ENCODE assay signal across 18 cellular contexts in the genomic region with DNA sequence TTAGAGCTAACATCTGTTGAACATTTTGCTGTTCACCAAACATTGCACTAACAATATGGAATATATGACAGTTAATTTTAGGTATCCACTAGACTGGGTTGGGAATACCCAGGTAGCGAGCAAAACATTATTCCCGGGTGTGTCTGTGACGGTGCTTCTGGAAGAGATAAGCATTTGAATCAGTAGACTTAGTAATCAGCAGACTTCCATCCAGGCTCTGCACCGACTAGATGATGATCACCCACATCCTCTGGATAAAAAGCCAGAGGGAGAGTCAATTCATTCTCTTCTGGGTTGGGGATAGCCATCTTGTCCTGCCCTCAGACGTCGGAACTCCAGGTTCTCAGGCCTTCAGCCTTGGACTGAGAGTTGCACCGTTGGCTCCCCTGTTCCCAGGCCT.
A peak's percentile ranks its signal among the peaks of the same experiment; 100 is the strongest.
DNase-seq lines count a peak whose midpoint lies in the region; ATAC-seq and TF ChIP-seq lines count a peak whose summit lies in the region.
"Had no signal": no experiment of that assay in that cellular context is flagged by ENCODE, and none has a peak within 500 bp of the region (broad histone marks: within the 10 kb centered on the region; RNA-seq: fewer than 3 reads in every experiment).

No MANE protein-coding gene starts in this region.

- peak; percentile 62 for ATAC-seq in mucosa of descending colon
- ATAC-seq in GM18861 (IDR thresholded peaks at IDR 0.05; ENCODE audit: unreplicated experiment), result no peak

- H3K36me3 ChIP-seq in PC-9 (ENCODE audit: low read depth) (no peaks in the 10 kb centered on the region), mammary epithelial cell (ENCODE audit: insufficient read depth, low read length) (no peaks in the 10 kb centered on the region), mucosa of descending colon (ENCODE audit: low read depth) (no peaks in the 10 kb centered on the region)
- H3K36me3 ChIP-seq: spleen had no signal

- in situ Hi-C loops in mammary epithelial cell (cut with MboI; ENCODE audit: low sequenced_read_pairs in 2 of 2), result loop anchor here in 1 of 2 donors (10.0 kb wide), 1 partner anchor 161 kb away; no protein-coding TSS in a partner anchor

- H2AFZ ChIP-seq in PC-9, result no peak overlapping the region
- peak overlapping the region; percentile 43 for H2AFZ ChIP-seq in mammary epithelial cell (ENCODE audit: low read depth, low read length)

- H3K79me2 ChIP-seq in PC-9 (ENCODE audit: low read depth) (no peaks in the 10 kb centered on the region), mammary epithelial cell (ENCODE audit: insufficient read depth, low read length) (no peaks in the 10 kb centered on the region)

- H4K20me1 ChIP-seq in PC-9 (ENCODE audit: insufficient read depth) (no peaks in the 10 kb centered on the region), mammary epithelial cell (ENCODE audit: insufficient read depth, low read length) (no peaks in the 10 kb centered on the region)

- peaks cover 12% of the 10 kb centered on the region; the same call in 1 of the 2 replicates for H3K9me3 ChIP-seq in PC-9 (ENCODE audit: insufficient read depth, low read depth)
- H3K9me3 ChIP-seq in mammary epithelial cell (replicated peaks; ENCODE audit: insufficient read depth, low read length), result no peaks in the 10 kb centered on the region
- no peaks in the 10 kb centered on the region for H3K9me3 ChIP-seq in mucosa of descending colon
- H3K9me3 ChIP-seq: spleen had no signal

- POLR2A ChIA-PET in PC-9 (lab: Charles Lee; ENCODE audit: unreplicated experiment), result no interaction called here

- no peaks in the 10 kb centered on the region for H3K4me1 Mint-ChIP-seq in chondrocyte (ENCODE audit: low read depth)
- H3K4me1 Mint-ChIP-seq: neural crest cell had no signal

- no peak overlapping the region for H3K27ac Mint-ChIP-seq in chondrocyte (ENCODE audit: unreplicated experiment)

- H3K4me1 ChIP-seq in PC-9 (replicated peaks; ENCODE audit: insufficient read depth) (peaks cover 61% of the 10 kb centered on the region), mammary epithelial cell (ENCODE audit: insufficient read depth, low read length) (peaks cover 46% of the 10 kb centered on the region), mucosa of descending colon (ENCODE audit: low read depth) (no peaks in the 10 kb centered on the region)
- H3K4me1 ChIP-seq: spleen had no signal

- CTCF ChIA-PET in PC-9 (lab: Charles Lee) (interaction anchor here (0.6 kb wide), 1 partner anchor 240 kb away, joined by 3 read pairs; no protein-coding TSS in a partner anchor), mammary epithelial cell (lab: Charles Lee; ENCODE audit: low non-redundant PET) (interaction anchor here (0.6 to 0.9 kb wide), 2 partner anchors 46 to 157 kb away, joined by 6 to 7 read pairs; no protein-coding TSS in a partner anchor)

- H3K27ac ChIP-seq in PC-9 (peak overlapping the region; percentile 93), mammary epithelial cell (ENCODE audit: insufficient read depth, low read depth, low read length) (peak overlapping the region; percentile 99)
- H3K27ac ChIP-seq: spleen had no signal

- no peaks in the 10 kb centered on the region for H3K9me2 ChIP-seq in PC-9 (ENCODE audit: insufficient read depth)

- DNase-seq in ELR (ENCODE audit: low read depth), result peak; percentile 75
- DNase-seq in PC-9, result no peak
- DNase-seq in mammary epithelial cell, result peak; percentile 82
- no peak for DNase-seq in mucosa of descending colon
- DNase-seq in NCI-H524 treated with DMSO at 0.1 percent for 48 hours (lab: John Stamatoyannopoulos, UW), result no peak
- DNase-seq in NCI-H146 (lab: John Stamatoyannopoulos, UW), result no peak
- no peak for DNase-seq in chondrocyte (ENCODE audit: low spot score)
- DNase-seq: activated CD4-positive, alpha-beta T cell treated with anti-CD3 and anti-CD28 coated beads for 48 hours; activated CD8-positive, alpha-beta memory T cell treated with anti-CD3 and anti-CD28 coated beads, Interleukin-2, amount 50 U/mL, for 4 hours; activated gamma-delta T cell treated with Interleukin-2 at 50 U/mL for 16 hours; effector CD8-positive, alpha-beta T cell; midbrain; NCI-H2029 treated with DMSO at 0.1 percent for 48 hours; NCI-H510A treated with DMSO at 0.1 percent for 48 hours; spleen; stimulated activated CD8-positive, alpha-beta memory T cell treated with anti-CD3 and anti-CD28 coated beads, Interleukin-4, amount 100 ng/mL, for 48 hours had no signal

- TF ChIP-seq CTCF in PC-9 (conservative IDR thresholded peaks at IDR 0.05) (no peak), mammary epithelial cell (conservative IDR thresholded peaks at IDR 0.05 in 1 of 2, IDR thresholded peaks at IDR 0.05 in 1 of 2; ENCODE audit: extremely low read depth in 1 of 2, insufficient read depth in 1 of 2, low read depth in 1 of 2, low read length in 2 of 2) (no peak), mucosa of descending colon (IDR thresholded peaks at IDR 0.05) (no peak), chondrocyte (IDR thresholded peaks at IDR 0.05) (no peak)

- H3K36me3 Mint-ChIP-seq in chondrocyte (ENCODE audit: low read depth), result no peaks in the 10 kb centered on the region

- WGBS in mammary epithelial cell (ENCODE audit: low coverage, missing lambda C conversion rate), result 41% methylated on average over 7 of the region's 7 CpGs

- intact Hi-C loops in PC-9 (cut with micrococcal nuclease; ENCODE audit: unreplicated experiment) (loop anchor here (5.0 to 10.0 kb wide), 2 partner anchors 36 to 171 kb away; partner anchors contain the start of gene PHLDA1), mammary epithelial cell (cut with micrococcal nuclease) (loop anchor here (1.0 to 5.0 kb wide), 12 partner anchors 15 to 301 kb away; no protein-coding TSS in a partner anchor), mucosa of descending colon (cut with DNase I, micrococcal nuclease) (no loop called here)

- no peak overlapping the region for H3K4me3 Mint-ChIP-seq in chondrocyte (ENCODE audit: unreplicated experiment)
- H3K4me3 Mint-ChIP-seq: neural crest cell had no signal

- H3F3A ChIP-seq in PC-9 (ENCODE audit: insufficient read depth, low read depth), result peaks cover 45% of the 10 kb centered on the region

- no peaks in the 10 kb centered on the region for H3K27me3 Mint-ChIP-seq in chondrocyte (ENCODE audit: low read depth)

- dilution Hi-C loops in mammary epithelial cell (cut with HindIII; ENCODE audit: low sequenced_read_pairs), result no loop called here

- H3K27me3 ChIP-seq in PC-9 (ENCODE audit: insufficient read depth, low read depth) (no peaks in the 10 kb centered on the region), mammary epithelial cell (ENCODE audit: insufficient read depth, low read length) (no peaks in the 10 kb centered on the region)
- H3K27me3 ChIP-seq: spleen had no signal

- no peak overlapping the region; the same call in 1 of the 2 replicates for H3K4me3 ChIP-seq in PC-9
- H3K4me3 ChIP-seq in mammary epithelial cell (replicated peaks in 1 of 3; ENCODE audit: insufficient read depth in 1 of 3, low read depth in 2 of 3, low read length in 3 of 3), result no peak overlapping the region
- H3K4me3 ChIP-seq in mucosa of descending colon, result no peak overlapping the region
- H3K4me3 ChIP-seq: spleen had no signal

- H3K9ac ChIP-seq in mammary epithelial cell (ENCODE audit: insufficient read depth, low read length), result peak overlapping the region; percentile 81

- H3K9me3 Mint-ChIP-seq in chondrocyte (ENCODE audit: low read depth), result no peaks in the 10 kb centered on the region

- H3K4me2 ChIP-seq in PC-9 (peak overlapping the region; percentile 47), mammary epithelial cell (ENCODE audit: insufficient read depth, low read depth, low read length) (peak overlapping the region; percentile 43)

- no TSS peak for BruUV-seq in PC-9 (replicated peaks; lab: Mats Ljungman, UMichigan)
- BruUV-seq in mammary epithelial cell (replicated peaks; lab: Mats Ljungman, UMichigan), result TSS peak; percentile 85

Comparison
In these comparisons a context has a peak if more than half of its experiments do, and no peak if none do; other contexts are left out.
1. DNase-seq: peak in ELR (single experiment) and mammary epithelial cell (single experiment); none in PC-9 (0 of 2), mucosa of descending colon (0 of 3), NCI-H524 treated with DMSO at 0.1 percent for 48 hours (single experiment), NCI-H146 (single experiment) and chondrocyte (single experiment).
2. intact Hi-C loops: an anchor here in PC-9 (5.0 to 10.0 kb wide) and mammary epithelial cell (1.0 to 5.0 kb wide); none called in mucosa of descending colon.